Comparison of ENCODE assay signal across 1 cellular context in genomic region chr2:127669056-127669455, GRCh38.
TF ChIP-seq lines count a peak whose summit lies in the region.

No MANE protein-coding gene starts in this region.

TF ChIP-seq in IMR-90, 13 proteins besides CTCF, POLR2A, EP300 and RAD21 (continued from another document):
- TF ChIP-seq SMC3 (IDR thresholded peaks at IDR 0.05; ENCODE audit: low read depth, low read length): no peak
- peak; percentile 45; the same call in 1 of the 2 replicates for TF ChIP-seq CEBPB (IDR thresholded peaks at IDR 0.05; ENCODE audit: low read depth, low read length)
- TF ChIP-seq BHLHE40 (IDR thresholded peaks at IDR 0.05; ENCODE audit: low read depth, low read length): no peak
